In genomic region chr17:68777243-68777855, GRCh38 we compare ENCODE assay signal across 9 cellular contexts.
DNase-seq lines count a peak whose midpoint lies in the region; ATAC-seq and TF ChIP-seq lines count a peak whose summit lies in the region.
"Had no signal": no experiment of that assay in that cellular context is flagged by ENCODE, and none has a peak within 500 bp of the region (broad histone marks: within the 10 kb centered on the region; RNA-seq: fewer than 3 reads in every experiment).

No MANE protein-coding gene starts in this region.

- H3K9me3 Mint-ChIP-seq in activated T-cell treated with anti-CD3 and anti-CD28 coated beads, Interleukin-2, amount 50 U/mL, for 24 hours, result no peaks in the 10 kb centered on the region

- H3K4me3 Mint-ChIP-seq in activated T-cell treated with anti-CD3 and anti-CD28 coated beads, Interleukin-2, amount 50 U/mL, for 24 hours, result no peak overlapping the region

- no peak for TF ChIP-seq POLR2A in testis (IDR thresholded peaks at IDR 0.05)

- H3K4me1 ChIP-seq in liver (ENCODE audit: control insufficient read depth in 4 of 4, insufficient read depth in 4 of 4, low read length in 3 of 4) (peaks cover 0 to 16% (median 8%) of the 10 kb centered on the region in 4 donors), testis (peaks cover 12% of the 10 kb centered on the region)

- H3K27ac ChIP-seq in liver (ENCODE audit: low read depth in 1 of 2, low read length in 2 of 2) (peak overlapping the region; percentile 84 to 85), testis (peak overlapping the region; percentile 4 to 79)
- H3K27ac ChIP-seq: epithelial cell of prostate had no signal

- WGBS in liver, result 18% methylated on average over 5 of the region's 5 CpGs
- 24 to 29% methylated on average over 5 of the region's 5 CpGs for WGBS in testis, 2 donors

- no peak for TF ChIP-seq EP300 in Ishikawa (IDR thresholded peaks at IDR 0.05; ENCODE audit: borderline replicate concordance)

- H3K27ac Mint-ChIP-seq in activated T-cell treated with anti-CD3 and anti-CD28 coated beads, Interleukin-2, amount 50 U/mL, for 24 hours, result no peak overlapping the region

- intact Hi-C loops in testis (cut with DNase I; ENCODE audit: low total_unique reads), result loop anchor here (10.0 kb wide), 1 partner anchor 197 kb away; no protein-coding TSS in a partner anchor

- H3K9me3 ChIP-seq in liver (ENCODE audit: control insufficient read depth in 4 of 4, low read length in 3 of 4) (no peaks in the 10 kb centered on the region), testis (no peaks in the 10 kb centered on the region)

- H3K4me3 ChIP-seq in liver (ENCODE audit: low read depth in 1 of 3, low read length in 3 of 3) (peak overlapping the region in 2 of 3 donors; percentile 11 to 46), testis (no peak overlapping the region)

- H3K9ac ChIP-seq in liver (ENCODE audit: low read depth in 1 of 2, low read length in 2 of 2), result peak overlapping the region; percentile 50 to 59

- H3K27me3 ChIP-seq in liver (ENCODE audit: control insufficient read depth in 4 of 4, insufficient read depth in 4 of 4, low read length in 3 of 4) (no peaks in the 10 kb centered on the region), testis (no peaks in the 10 kb centered on the region)

- H3K27me3 Mint-ChIP-seq in activated T-cell treated with anti-CD3 and anti-CD28 coated beads, Interleukin-2, amount 50 U/mL, for 24 hours, result peaks cover 5% of the 10 kb centered on the region

- ATAC-seq in GM21528 (IDR thresholded peaks at IDR 0.05; ENCODE audit: low FRiP score, unreplicated experiment), result no peak

- H3K4me1 Mint-ChIP-seq in activated T-cell treated with anti-CD3 and anti-CD28 coated beads, Interleukin-2, amount 50 U/mL, for 24 hours (ENCODE audit: low read depth), result no peaks in the 10 kb centered on the region

- peak; percentile 3 for DNase-seq in activated T-cell treated with anti-CD3 and anti-CD28 coated beads for 1 hour (ENCODE audit: low read depth)
- no peak for DNase-seq in activated T-cell treated with anti-CD3 and anti-CD28 coated beads, Interleukin-2, amount 50 U/mL, for 24 hours
- peak; percentile 30 to 44 for DNase-seq in SHP77 (lab: John Stamatoyannopoulos, UW)
- peak; percentile 88 for DNase-seq in dermis blood vessel endothelial cell
- peak; percentile 77 for DNase-seq in testis

- H3K36me3 Mint-ChIP-seq in activated T-cell treated with anti-CD3 and anti-CD28 coated beads, Interleukin-2, amount 50 U/mL, for 24 hours (ENCODE audit: low read depth), result no peaks in the 10 kb centered on the region

- peak; percentile 69 for TF ChIP-seq RAD21 in Ishikawa (IDR thresholded peaks at IDR 0.05; ENCODE audit: low read depth)
- TF ChIP-seq RAD21 in liver (IDR thresholded peaks at IDR 0.05), result peak; percentile 95

- no peaks in the 10 kb centered on the region for H3K36me3 ChIP-seq in liver (ENCODE audit: control insufficient read depth in 4 of 4, insufficient read depth in 3 of 4, low read depth in 1 of 4, low read length in 3 of 4)
- no peaks in the 10 kb centered on the region for H3K36me3 ChIP-seq in testis (ENCODE audit: low read depth, missing control alignments)

- TF ChIP-seq CTCF in liver (IDR thresholded peaks at IDR 0.05; ENCODE audit: low read depth, low read length, missing input control) (peak; percentile 81), testis (IDR thresholded peaks at IDR 0.05) (peak; percentile 69 to 92 (median 86))

TF ChIP-seq in Ishikawa, 13 proteins besides CTCF, POLR2A, EP300 and RAD21:
- TF ChIP-seq YY1 (IDR thresholded peaks at IDR 0.05; ENCODE audit: low read depth) (no peak), FOXM1 (IDR thresholded peaks at IDR 0.05; ENCODE audit: borderline replicate concordance, low read depth) (no peak), NFIC (IDR thresholded peaks at IDR 0.05) (no peak), MAX (IDR thresholded peaks at IDR 0.05) (no peak), CEBPB (IDR thresholded peaks at IDR 0.05) (no peak), USF1 (IDR thresholded peaks at IDR 0.05) (no peak), CREB1 (IDR thresholded peaks at IDR 0.05; ENCODE audit: low read depth) (no peak)

TF ChIP-seq in liver, 16 proteins besides CTCF, POLR2A, EP300 and RAD21:
- TF ChIP-seq SP1 (IDR thresholded peaks at IDR 0.05) (no peak), NR2F2 (IDR thresholded peaks at IDR 0.05) (no peak), ZBTB33 (IDR thresholded peaks at IDR 0.05) (no peak), REST (IDR thresholded peaks at IDR 0.05) (no peak), FOXA2 (IDR thresholded peaks at IDR 0.05) (peak; percentile 8), YY1 (IDR thresholded peaks at IDR 0.05) (peak; percentile 49), RXRA (IDR thresholded peaks at IDR 0.05) (peak in 1 of 2 donors; percentile 32), EGR1 (IDR thresholded peaks at IDR 0.05; ENCODE audit: low read depth in 2 of 2) (peak in 1 of 2 donors; percentile 22), ATF3 (IDR thresholded peaks at IDR 0.05) (no peak), GABPA (IDR thresholded peaks at IDR 0.05 in 1 of 2, conservative IDR thresholded peaks at IDR 0.05 in 1 of 2) (no peak), JUND (IDR thresholded peaks at IDR 0.05) (no peak), TAF1 (conservative IDR thresholded peaks at IDR 0.05) (no peak), MAX (IDR thresholded peaks at IDR 0.05) (peak; percentile 18), HNF4G (IDR thresholded peaks at IDR 0.05) (no peak), FOXA1 (IDR thresholded peaks at IDR 0.05) (no peak), HNF4A (conservative IDR thresholded peaks at IDR 0.05) (no peak)
TF ChIP-seq in liver: peak in this region for 5.

Comparison
In these comparisons a context has a peak if more than half of its experiments do, and no peak if none do; other contexts are left out.
1. H3K4me3 ChIP-seq: peak in liver (2 of 3); none in testis (0 of 2).